Comparison of ENCODE assay signal across 9 cellular contexts in genomic region chr11:5712507-5712906, GRCh38. TPM values are rescaled to one million over a fixed set of nuclear protein-coding genes. Genes with fewer than 3 reads are reported as not detected.
DNase-seq lines count a peak whose midpoint lies in the region; ATAC-seq and TF ChIP-seq lines count a peak whose summit lies in the region.
"Had no signal": no experiment of that assay in that cellular context is flagged by ENCODE, and none has a peak within 500 bp of the region (broad histone marks: within the 10 kb centered on the region; RNA-seq: fewer than 3 reads in every experiment).

No MANE protein-coding gene starts in this region.

- H3K4me2 ChIP-seq in HCT116 (ENCODE audit: low read length) = no peak overlapping the region

- H3K4me1 Mint-ChIP-seq in CD8-positive, alpha-beta T cell (ENCODE audit: low read depth) = no peaks in the 10 kb centered on the region

- H3K27me3 Mint-ChIP-seq in CD8-positive, alpha-beta T cell (ENCODE audit: low read depth) = no peaks in the 10 kb centered on the region

- intact Hi-C loops in CD8-positive, alpha-beta T cell (cut with DNase I, micrococcal nuclease) = loop anchor here (1.0 to 2.0 kb wide), 3 partner anchors 28 to 112 kb away; no protein-coding TSS in a partner anchor
- intact Hi-C loops in HCT116 (cut with micrococcal nuclease) = loop anchor here (5.0 kb wide), 2 partner anchors 110 to 590 kb away; no protein-coding TSS in a partner anchor
- intact Hi-C loops in lower lobe of right lung (cut with DNase I) = no loop called here
- intact Hi-C loops in vagina (cut with DNase I) = no loop called here

- H3K36me3 Mint-ChIP-seq in CD8-positive, alpha-beta T cell = peaks cover 30% of the 10 kb centered on the region

- H3K4me1 ChIP-seq in CD8-positive, alpha-beta T cell (ENCODE audit: insufficient read depth, low read length) = no peaks in the 10 kb centered on the region
- H3K4me1 ChIP-seq in HCT116 (ENCODE audit: control insufficient read depth in 1 of 2, insufficient read depth in 2 of 2, low read length in 2 of 2) (no peaks in the 10 kb centered on the region), lower lobe of right lung (no peaks in the 10 kb centered on the region), vagina (no peaks in the 10 kb centered on the region)

- no peaks in the 10 kb centered on the region for H3K9me3 ChIP-seq in CD8-positive, alpha-beta T cell (ENCODE audit: low read length)
- H3K9me3 ChIP-seq in HCT116 (ENCODE audit: control insufficient read depth in 1 of 2, insufficient read depth in 1 of 2, low read depth in 1 of 2, low read length in 2 of 2) (no peaks in the 10 kb centered on the region), lower lobe of right lung (no peaks in the 10 kb centered on the region), vagina (no peaks in the 10 kb centered on the region)

- no peaks in the 10 kb centered on the region; the same call in 1 of the 2 replicates for H4K20me1 ChIP-seq in HCT116 (ENCODE audit: insufficient read depth)

- CTCF ChIA-PET in CD8-positive, alpha-beta T cell (lab: Charles Lee) = interaction anchor here (1.0 to 4.5 kb wide), 7 partner anchors 11 to 112 kb away, joined by 3 to 29 read pairs (median 4); partner anchors contain the start of genes TRIM22 and TRIM5
- CTCF ChIA-PET in HCT116 (lab: Charles Lee) = no interaction called here

- no peaks in the 10 kb centered on the region for H3K9me2 ChIP-seq in HCT116 (ENCODE audit: insufficient read depth)

- RAD21 ChIA-PET in HCT116 (lab: Charles Lee; ENCODE audit: low non-redundant PET in 1 of 2, low total read pairs in 2 of 2, uncharacterized antibody in 2 of 2, unreplicated experiment in 2 of 2) = no interaction called here

- H3K27ac ChIP-seq in CD8-positive, alpha-beta T cell (ENCODE audit: low read depth, low read length) = no peak overlapping the region
- no peak overlapping the region for H3K27ac ChIP-seq in HCT116 (ENCODE audit: low read depth, low read length)
- H3K27ac ChIP-seq in lower lobe of right lung = no peak overlapping the region
- H3K27ac ChIP-seq in vagina = no peak overlapping the region

- no peak overlapping the region for H3K9ac ChIP-seq in HCT116 (ENCODE audit: low read length)

- TF ChIP-seq CTCF in CD8-positive, alpha-beta T cell (IDR thresholded peaks at IDR 0.05) = peak; percentile 65
- peak; percentile 41 to 60 (median 56); a peak in 5 of 6 replicates for TF ChIP-seq CTCF in HCT116 (IDR thresholded peaks at IDR 0.05 in 2 of 3, conservative IDR thresholded peaks at IDR 0.05 in 1 of 3; ENCODE audit: borderline replicate concordance in 1 of 3, insufficient read depth in 1 of 3, low read depth in 2 of 3, low read length in 2 of 3)
- TF ChIP-seq CTCF in lower lobe of right lung (IDR thresholded peaks at IDR 0.05) = peak; percentile 35
- TF ChIP-seq CTCF in vagina (IDR thresholded peaks at IDR 0.05) = peak in 1 of 3 experiments; percentile 23

- TF ChIP-seq POLR2A in HCT116 (IDR thresholded peaks at IDR 0.05; ENCODE audit: borderline replicate concordance, extremely low read depth, insufficient read depth, insufficient read length) (no peak), vagina (IDR thresholded peaks at IDR 0.05) (no peak)

- H3K79me2 ChIP-seq in HCT116 (ENCODE audit: insufficient read depth, low read length) = no peaks in the 10 kb centered on the region

- peak overlapping the region; percentile 43 for H3K27ac Mint-ChIP-seq in CD8-positive, alpha-beta T cell

- H3K4me3 ChIP-seq in CD8-positive, alpha-beta T cell (ENCODE audit: low read depth, low read length) = no peak overlapping the region
- no peak overlapping the region for H3K4me3 ChIP-seq in HCT116 (replicated peaks in 1 of 2; ENCODE audit: low read depth in 1 of 2, low read length in 2 of 2)
- no peak overlapping the region for H3K4me3 ChIP-seq in lower lobe of right lung
- H3K4me3 ChIP-seq in vagina = no peak overlapping the region

- no peaks in the 10 kb centered on the region for H3K27me3 ChIP-seq in CD8-positive, alpha-beta T cell (ENCODE audit: insufficient read depth, low read length)
- H3K27me3 ChIP-seq in HCT116 (ENCODE audit: insufficient read depth, low read length) (peaks cover 36% of the 10 kb centered on the region), lower lobe of right lung (ENCODE audit: low read depth) (no peaks in the 10 kb centered on the region), vagina (no peaks in the 10 kb centered on the region)

- no peak for DNase-seq in CD8-positive, alpha-beta T cell
- DNase-seq in HCT116 (ENCODE audit: low read depth, low spot score) (peak; percentile 7), amniotic epithelial cell (ENCODE audit: low read depth) (peak; percentile 10), lower lobe of right lung (no peak), SHP77 treated with DMSO at 0.1 percent for 48 hours (lab: John Stamatoyannopoulos, UW) (no peak), iPS-NIHi7 (ENCODE audit: extremely low spot score) (no peak), vagina (ENCODE audit: extremely low spot score in 2 of 2) (no peak)
- no peak for DNase-seq in stimulated activated CD4-positive, alpha-beta T cell treated with anti-CD3 and anti-CD28 coated beads, Interleukin-4, amount 100 ng/mL, for 1 hour
- DNase-seq: NCI-H1436 treated with DMSO at 0.1 percent for 48 hours had no signal

- peak; percentile 71 for TF ChIP-seq RAD21 in HCT116 (IDR thresholded peaks at IDR 0.05; ENCODE audit: low read depth)

- no peaks in the 10 kb centered on the region for H3K9me3 Mint-ChIP-seq in CD8-positive, alpha-beta T cell

- BruUV-seq in HCT116 (replicated peaks; lab: Mats Ljungman, UMichigan) = no TSS peak

- H2AFZ ChIP-seq in HCT116 (ENCODE audit: low read depth, low read length, poor library complexity, severe bottlenecking) = no peak overlapping the region

- POLR2A ChIA-PET in CD8-positive, alpha-beta T cell (lab: Charles Lee) = interaction anchor here (0.7 to 2.4 kb wide), 2 partner anchors 28 to 31 kb away, joined by 4 to 6 read pairs; partner anchors contain the start of gene TRIM5
- POLR2A ChIA-PET in HCT116 (lab: Charles Lee) = no interaction called here

- H3K36me3 ChIP-seq in CD8-positive, alpha-beta T cell (ENCODE audit: insufficient read depth, low read length) = peaks cover 17% of the 10 kb centered on the region
- H3K36me3 ChIP-seq in HCT116 (ENCODE audit: control insufficient read depth in 1 of 2, insufficient read depth in 2 of 2, low read length in 2 of 2) (no peaks in the 10 kb centered on the region), lower lobe of right lung (peaks cover 44% of the 10 kb centered on the region), vagina (peaks cover 0 to 18% of the 10 kb centered on the region in 2 donors)

- ATAC-seq in CD8-positive, alpha-beta T cell = no peak
- peak; percentile 57 for ATAC-seq in HCT116
- ATAC-seq in lower lobe of right lung = peak in 1 of 2 donors; percentile 54

- no peak overlapping the region for H3K4me3 Mint-ChIP-seq in CD8-positive, alpha-beta T cell

TF ChIP-seq in HCT116, 20 proteins besides CTCF, POLR2A, EP300 and RAD21 (continues in another document):
- TF ChIP-seq FOSL1 (IDR thresholded peaks at IDR 0.05; ENCODE audit: low read depth) (no peak), JUND (IDR thresholded peaks at IDR 0.05) (no peak), EZH2phosphoT487 (IDR thresholded peaks at IDR 0.05; ENCODE audit: borderline replicate concordance) (no peak), ELF1 (IDR thresholded peaks at IDR 0.05; ENCODE audit: borderline replicate concordance, low read depth) (no peak), EZH2 (IDR thresholded peaks at IDR 0.05) (no peak), ZBTB33 (IDR thresholded peaks at IDR 0.05; ENCODE audit: extremely low read depth, insufficient replicate concordance, low read length) (no peak), SIN3A (IDR thresholded peaks at IDR 0.05; ENCODE audit: low read depth) (no peak), ZNF274 (IDR thresholded peaks at IDR 0.05; ENCODE audit: low read depth, low read length) (no peak), MAX (IDR thresholded peaks at IDR 0.05) (no peak), POLR2AphosphoS5 (IDR thresholded peaks at IDR 0.05; ENCODE audit: low read depth, low read length) (no peak), EGR1 (IDR thresholded peaks at IDR 0.05; ENCODE audit: low read depth) (no peak)

RNA-seq across cellular contexts. Expression of gene TRIM22, which starts 22.9 kb away (rescaled TPM):
- total RNA-seq in CD8-positive, alpha-beta T cell = 100 to 1,000 TPM; 190 to 192 TPM
- total RNA-seq in HCT116 (2021; ENCODE audit: unreplicated experiment) (0.61 TPM), lower lobe of right lung (224 TPM), vagina (32.7 TPM)
- 0.25 and 0.42 TPM in 2 replicates for polyA plus RNA-seq in HCT116 (2012)

RNA-seq across cellular contexts. Expression of gene OR56B1, which starts 23.7 kb away (rescaled TPM):
- not detected for total RNA-seq in CD8-positive, alpha-beta T cell
- not detected for total RNA-seq in HCT116 (2021; ENCODE audit: unreplicated experiment)
- polyA plus RNA-seq in HCT116 (2012) = not detected in 2 replicates
- not detected for total RNA-seq in lower lobe of right lung
- total RNA-seq in vagina = not detected

RNA-seq across cellular contexts. Expression of gene TRIM5, which starts 27.6 kb away (rescaled TPM):
- 1 to 10 TPM; 3.8 to 6.0 TPM for total RNA-seq in CD8-positive, alpha-beta T cell
- total RNA-seq in HCT116 (2021; ENCODE audit: unreplicated experiment) = 13.7 TPM
- polyA plus RNA-seq in HCT116 (2012) = 9.9 and 12.0 TPM in 2 replicates
- 37.1 TPM for total RNA-seq in lower lobe of right lung
- total RNA-seq in vagina = 20.4 TPM

RNA-seq across cellular contexts. Expression of gene OR52N4, which starts 41.5 kb away (rescaled TPM):
- total RNA-seq in CD8-positive, alpha-beta T cell = 1 to 10 TPM in 1 of 2 experiments, under 1 TPM in 1; 0.78 to 1.4 TPM
- total RNA-seq in HCT116 (2021; ENCODE audit: unreplicated experiment) = not detected
- polyA plus RNA-seq in HCT116 (2012) = not detected in 2 replicates
- total RNA-seq in lower lobe of right lung = not detected
- total RNA-seq in vagina = not detected

Comparison
In these comparisons a context has a peak if more than half of its experiments do, and no peak if none do; other contexts are left out.
1. DNase-seq: peak in HCT116 (single experiment) and amniotic epithelial cell (single experiment); none in CD8-positive, alpha-beta T cell (0 of 7), lower lobe of right lung (single experiment), SHP77 treated with DMSO at 0.1 percent for 48 hours (single experiment), iPS-NIHi7 (single experiment), vagina (0 of 2) and stimulated activated CD4-positive, alpha-beta T cell treated with anti-CD3 and anti-CD28 coated beads, Interleukin-4, amount 100 ng/mL, for 1 hour (single experiment).
2. RNA of gene TRIM22, which starts 22.9 kb away (total RNA-seq): 224 TPM in lower lobe of right lung (single experiment), 190 to 192 TPM in CD8-positive, alpha-beta T cell and 32.7 TPM in vagina (single experiment); 0.61 TPM in HCT116 (single experiment); every median in the first group is over 10 times any median in the second.
3. intact Hi-C loops: an anchor here in CD8-positive, alpha-beta T cell (1.0 to 2.0 kb wide) and HCT116 (5.0 kb wide); none called in lower lobe of right lung and vagina.